1 cellular context compared by ENCODE assay signal in genomic region chr6:43723737-43724295, GRCh38.
TF ChIP-seq lines count a peak whose summit lies in the region.

No MANE protein-coding gene starts in this region.

TF ChIP-seq in GM12878, 131 proteins besides CTCF, POLR2A, EP300 and RAD21 (continued from another document):
- TF ChIP-seq GATAD2B (conservative IDR thresholded peaks at IDR 0.05; ENCODE audit: low read depth) = peak; percentile 47; the same call in 1 of the 2 replicates
- no peak for TF ChIP-seq RELB (IDR thresholded peaks at IDR 0.05; ENCODE audit: low read depth)
- no peak for TF ChIP-seq ESRRA (IDR thresholded peaks at IDR 0.05; ENCODE audit: low read length)
- TF ChIP-seq IRF4 (IDR thresholded peaks at IDR 0.05; ENCODE audit: low read depth, low read length) = 0 out of 2 replicates have a peak, but pooled peaks have one; percentile 16
- 0 out of 2 replicates have a peak, but pooled peaks have one; percentile 33 for TF ChIP-seq STAT1 (conservative IDR thresholded peaks at IDR 0.05)
- TF ChIP-seq BCLAF1 (IDR thresholded peaks at IDR 0.05) = no peak
- peak; percentile 81; the same call in 1 of the 2 replicates for TF ChIP-seq SMC3 (IDR thresholded peaks at IDR 0.05; ENCODE audit: borderline replicate concordance, low read length)
- TF ChIP-seq KLF5 (IDR thresholded peaks at IDR 0.05; ENCODE audit: partially characterized antibody) = no peak
TF ChIP-seq in GM12878: peak in this region for 11.
